Comparison of ENCODE assay signal across 1 cellular context in genomic region chr9:113056191-113057106, GRCh38.
TF ChIP-seq lines count a peak whose summit lies in the region.

TSS of gene ZFP37 (minus strand) at chr9:113056724. CDS start at chr9:113056688, 36 bp downstream.

TF ChIP-seq in HepG2, 621 proteins besides CTCF, POLR2A, EP300 and RAD21 (continued from another document and continues in another):
- TF ChIP-seq HMGXB4 (CRISPR knock-in tag; IDR thresholded peaks at IDR 0.05; ENCODE audit: borderline replicate concordance in 1 of 2, low read depth in 1 of 2) = peak; percentile 40 to 75; a peak in 3 of 4 replicates
- no peak for TF ChIP-seq ZSCAN30 (CRISPR knock-in tag; IDR thresholded peaks at IDR 0.05)
- TF ChIP-seq EED (CRISPR knock-in tag; IDR thresholded peaks at IDR 0.05) = peak; percentile 77; the same call in 1 of the 2 replicates
- TF ChIP-seq, protein P1, sequence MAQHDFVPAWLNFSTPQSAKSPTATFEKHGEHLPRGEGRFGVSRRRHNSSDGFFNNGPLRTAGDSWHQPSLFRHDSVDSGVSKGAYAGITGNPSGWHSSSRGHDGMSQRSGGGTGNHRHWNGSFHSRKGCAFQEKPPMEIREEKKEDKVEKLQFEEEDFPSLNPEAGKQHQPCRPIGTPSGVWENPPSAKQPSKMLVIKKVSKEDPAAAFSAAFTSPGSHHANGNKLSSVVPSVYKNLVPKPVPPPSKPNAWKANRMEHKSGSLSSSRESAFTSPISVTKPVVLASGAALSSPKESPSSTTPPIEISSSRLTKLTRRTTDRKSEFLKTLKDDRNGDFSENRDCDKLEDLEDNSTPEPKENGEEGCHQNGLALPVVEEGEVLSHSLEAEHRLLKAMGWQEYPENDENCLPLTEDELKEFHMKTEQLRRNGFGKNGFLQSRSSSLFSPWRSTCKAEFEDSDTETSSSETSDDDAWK (CRISPR knock-in tag; IDR thresholded peaks at IDR 0.05) = no peak
- TF ChIP-seq BRCA1 (CRISPR knock-in tag; IDR thresholded peaks at IDR 0.05) = no peak
- TF ChIP-seq PAWR (CRISPR knock-in tag; IDR thresholded peaks at IDR 0.05; ENCODE audit: borderline replicate concordance) = no peak; the same call in 1 of the 2 replicates
- no peak for TF ChIP-seq SMAD9 (CRISPR knock-in tag; IDR thresholded peaks at IDR 0.05)
- TF ChIP-seq, protein P2, sequence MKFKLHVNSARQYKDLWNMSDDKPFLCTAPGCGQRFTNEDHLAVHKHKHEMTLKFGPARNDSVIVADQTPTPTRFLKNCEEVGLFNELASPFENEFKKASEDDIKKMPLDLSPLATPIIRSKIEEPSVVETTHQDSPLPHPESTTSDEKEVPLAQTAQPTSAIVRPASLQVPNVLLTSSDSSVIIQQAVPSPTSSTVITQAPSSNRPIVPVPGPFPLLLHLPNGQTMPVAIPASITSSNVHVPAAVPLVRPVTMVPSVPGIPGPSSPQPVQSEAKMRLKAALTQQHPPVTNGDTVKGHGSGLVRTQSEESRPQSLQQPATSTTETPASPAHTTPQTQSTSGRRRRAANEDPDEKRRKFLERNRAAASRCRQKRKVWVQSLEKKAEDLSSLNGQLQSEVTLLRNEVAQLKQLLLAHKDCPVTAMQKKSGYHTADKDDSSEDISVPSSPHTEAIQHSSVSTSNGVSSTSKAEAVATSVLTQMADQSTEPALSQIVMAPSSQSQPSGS (CRISPR knock-in tag; IDR thresholded peaks at IDR 0.05) = peak; percentile 45; the same call in 1 of the 2 replicates
- TF ChIP-seq, protein P3, sequence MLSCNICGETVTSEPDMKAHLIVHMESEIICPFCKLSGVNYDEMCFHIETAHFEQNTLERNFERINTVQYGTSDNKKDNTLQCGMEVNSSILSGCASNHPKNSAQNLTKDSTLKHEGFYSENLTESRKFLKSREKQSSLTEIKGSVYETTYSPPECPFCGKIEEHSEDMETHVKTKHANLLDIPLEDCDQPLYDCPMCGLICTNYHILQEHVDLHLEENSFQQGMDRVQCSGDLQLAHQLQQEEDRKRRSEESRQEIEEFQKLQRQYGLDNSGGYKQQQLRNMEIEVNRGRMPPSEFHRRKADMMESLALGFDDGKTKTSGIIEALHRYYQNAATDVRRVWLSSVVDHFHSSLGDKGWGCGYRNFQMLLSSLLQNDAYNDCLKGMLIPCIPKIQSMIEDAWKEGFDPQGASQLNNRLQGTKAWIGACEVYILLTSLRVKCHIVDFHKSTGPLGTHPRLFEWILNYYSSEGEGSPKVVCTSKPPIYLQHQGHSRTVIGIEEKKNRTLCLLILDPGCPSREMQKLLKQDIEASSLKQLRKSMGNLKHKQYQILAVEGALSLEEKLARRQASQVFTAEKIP (CRISPR knock-in tag; IDR thresholded peaks at IDR 0.05; ENCODE audit: borderline replicate concordance) = no peak
- TF ChIP-seq, protein P4, sequence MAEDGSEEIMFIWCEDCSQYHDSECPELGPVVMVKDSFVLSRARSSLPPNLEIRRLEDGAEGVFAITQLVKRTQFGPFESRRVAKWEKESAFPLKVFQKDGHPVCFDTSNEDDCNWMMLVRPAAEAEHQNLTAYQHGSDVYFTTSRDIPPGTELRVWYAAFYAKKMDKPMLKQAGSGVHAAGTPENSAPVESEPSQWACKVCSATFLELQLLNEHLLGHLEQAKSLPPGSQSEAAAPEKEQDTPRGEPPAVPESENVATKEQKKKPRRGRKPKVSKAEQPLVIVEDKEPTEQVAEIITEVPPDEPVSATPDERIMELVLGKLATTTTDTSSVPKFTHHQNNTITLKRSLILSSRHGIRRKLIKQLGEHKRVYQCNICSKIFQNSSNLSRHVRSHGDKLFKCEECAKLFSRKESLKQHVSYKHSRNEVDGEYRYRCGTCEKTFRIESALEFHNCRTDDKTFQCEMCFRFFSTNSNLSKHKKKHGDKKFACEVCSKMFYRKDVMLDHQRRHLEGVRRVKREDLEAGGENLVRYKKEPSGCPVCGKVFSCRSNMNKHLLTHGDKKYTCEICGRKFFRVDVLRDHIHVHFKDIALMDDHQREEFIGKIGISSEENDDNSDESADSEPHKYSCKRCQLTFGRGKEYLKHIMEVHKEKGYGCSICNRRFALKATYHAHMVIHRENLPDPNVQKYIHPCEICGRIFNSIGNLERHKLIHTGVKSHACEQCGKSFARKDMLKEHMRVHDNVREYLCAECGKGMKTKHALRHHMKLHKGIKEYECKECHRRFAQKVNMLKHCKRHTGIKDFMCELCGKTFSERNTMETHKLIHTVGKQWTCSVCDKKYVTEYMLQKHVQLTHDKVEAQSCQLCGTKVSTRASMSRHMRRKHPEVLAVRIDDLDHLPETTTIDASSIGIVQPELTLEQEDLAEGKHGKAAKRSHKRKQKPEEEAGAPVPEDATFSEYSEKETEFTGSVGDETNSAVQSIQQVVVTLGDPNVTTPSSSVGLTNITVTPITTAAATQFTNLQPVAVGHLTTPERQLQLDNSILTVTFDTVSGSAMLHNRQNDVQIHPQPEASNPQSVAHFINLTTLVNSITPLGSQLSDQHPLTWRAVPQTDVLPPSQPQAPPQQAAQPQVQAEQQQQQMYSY (CRISPR knock-in tag; IDR thresholded peaks at IDR 0.05) = no peak
- TF ChIP-seq SAFB2 (CRISPR knock-in tag; IDR thresholded peaks at IDR 0.05; ENCODE audit: borderline replicate concordance, low read depth) = 0 out of 2 replicates have a peak, but pooled peaks have one; percentile 14
- no peak; the same call in none of the 2 replicates for TF ChIP-seq MTA1 (CRISPR knock-in tag; IDR thresholded peaks at IDR 0.05; ENCODE audit: borderline replicate concordance)
- TF ChIP-seq ELF4 (CRISPR knock-in tag; IDR thresholded peaks at IDR 0.05; ENCODE audit: borderline replicate concordance) = no peak; the same call in 1 of the 2 replicates
- TF ChIP-seq KAT2B (IDR thresholded peaks at IDR 0.05; ENCODE audit: borderline replicate concordance, low read depth, low read length) = no peak
- TF ChIP-seq HES4 (CRISPR knock-in tag; IDR thresholded peaks at IDR 0.05; ENCODE audit: borderline replicate concordance) = no peak
- 0 out of 2 replicates have a peak, but pooled peaks have one; percentile 10 for TF ChIP-seq NFRKB (IDR thresholded peaks at IDR 0.05)
- 0 out of 2 replicates have a peak, but pooled peaks have one; percentile 47 for TF ChIP-seq HNRNPL (IDR thresholded peaks at IDR 0.05; ENCODE audit: low read depth, low read length)
- TF ChIP-seq ZNF674 (CRISPR knock-in tag; IDR thresholded peaks at IDR 0.05; ENCODE audit: low read depth) = no peak
- peak; percentile 68; the same call in 1 of the 2 replicates for TF ChIP-seq KDM5B (CRISPR knock-in tag; IDR thresholded peaks at IDR 0.05; ENCODE audit: borderline replicate concordance)
- no peak for TF ChIP-seq NFIB (CRISPR knock-in tag; IDR thresholded peaks at IDR 0.05; ENCODE audit: borderline replicate concordance)
- TF ChIP-seq, protein P5, sequence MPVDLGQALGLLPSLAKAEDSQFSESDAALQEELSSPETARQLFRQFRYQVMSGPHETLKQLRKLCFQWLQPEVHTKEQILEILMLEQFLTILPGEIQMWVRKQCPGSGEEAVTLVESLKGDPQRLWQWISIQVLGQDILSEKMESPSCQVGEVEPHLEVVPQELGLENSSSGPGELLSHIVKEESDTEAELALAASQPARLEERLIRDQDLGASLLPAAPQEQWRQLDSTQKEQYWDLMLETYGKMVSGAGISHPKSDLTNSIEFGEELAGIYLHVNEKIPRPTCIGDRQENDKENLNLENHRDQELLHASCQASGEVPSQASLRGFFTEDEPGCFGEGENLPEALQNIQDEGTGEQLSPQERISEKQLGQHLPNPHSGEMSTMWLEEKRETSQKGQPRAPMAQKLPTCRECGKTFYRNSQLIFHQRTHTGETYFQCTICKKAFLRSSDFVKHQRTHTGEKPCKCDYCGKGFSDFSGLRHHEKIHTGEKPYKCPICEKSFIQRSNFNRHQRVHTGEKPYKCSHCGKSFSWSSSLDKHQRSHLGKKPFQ (CRISPR knock-in tag; IDR thresholded peaks at IDR 0.05; ENCODE audit: insufficient replicate concordance) = no peak
- no peak for TF ChIP-seq RERE (CRISPR knock-in tag; IDR thresholded peaks at IDR 0.05; ENCODE audit: low read depth)
- TF ChIP-seq ZNF430 (CRISPR knock-in tag; IDR thresholded peaks at IDR 0.05) = no peak
- TF ChIP-seq ZFX (CRISPR knock-in tag; IDR thresholded peaks at IDR 0.05; ENCODE audit: low read depth) = peak; percentile 89
- no peak for TF ChIP-seq KIAA2018 (CRISPR knock-in tag; IDR thresholded peaks at IDR 0.05; ENCODE audit: borderline replicate concordance)
- 0 out of 2 replicates have a peak, but pooled peaks have one; percentile 40 for TF ChIP-seq PHF21A (CRISPR knock-in tag; IDR thresholded peaks at IDR 0.05)
